In genomic region chr2:88845772-88846661, GRCh38 we compare ENCODE assay signal across 10 cellular contexts.
DNase-seq lines count a peak whose midpoint lies in the region; ATAC-seq, FAIRE-seq and TF ChIP-seq lines count a peak whose summit lies in the region.
"Had no signal": no experiment of that assay in that cellular context is flagged by ENCODE, and none has a peak within 500 bp of the region (broad histone marks: within the 10 kb centered on the region; RNA-seq: fewer than 3 reads in every experiment).

No MANE protein-coding gene starts in this region.

- DNase-seq in activated B cell treated with CpG ODN at 0.5 μM for 24 hours = peak; percentile 50
- DNase-seq in CD1c-positive myeloid dendritic cell (ENCODE audit: extremely low spot score) = no peak
- DNase-seq in substantia nigra (lab: John Stamatoyannopoulos, UW) = no peak
- no peak for DNase-seq in posterior cingulate gyrus
- DNase-seq in RCC 7860 (ENCODE audit: low spot score) = no peak
- DNase-seq: Calu3 had no signal

- FAIRE-seq in RCC 7860 (lab: Jason Lieb, UNC) = no peak

- H3K9me3 Mint-ChIP-seq in activated B cell treated with CpG ODN at 0.5 μM for 24 hours = peaks cover 4% of the 10 kb centered on the region

- H3K4me3 Mint-ChIP-seq in activated B cell treated with CpG ODN at 0.5 μM for 24 hours = peak overlapping the region; percentile 55

- ATAC-seq in GM18861 (IDR thresholded peaks at IDR 0.05; ENCODE audit: unreplicated experiment) (peak; percentile 83), GM21515 (IDR thresholded peaks at IDR 0.05; ENCODE audit: unreplicated experiment) (peak; percentile 86), HG03159 (IDR thresholded peaks at IDR 0.05; ENCODE audit: unreplicated experiment) (peak; percentile 85), activated B cell treated with CpG ODN at 0.5 μM for 24 hours (ENCODE audit: low read depth) (peak; percentile 88)

- CTCF ChIA-PET in activated B cell treated with CpG ODN at 0.5 μM for 24 hours (lab: Charles Lee) = interaction anchor here (1.0 to 2.1 kb wide), 5 partner anchors 8 to 14 kb away, joined by 3 to 16 read pairs (median 5); no protein-coding TSS in a partner anchor

- peaks cover 98% of the 10 kb centered on the region for H3K4me1 Mint-ChIP-seq in activated B cell treated with CpG ODN at 0.5 μM for 24 hours

- no peak for TF ChIP-seq CTCF in activated B cell treated with CpG ODN at 0.5 μM for 24 hours (IDR thresholded peaks at IDR 0.05)

- intact Hi-C loops in activated B cell treated with CpG ODN at 0.5 μM for 24 hours (cut with micrococcal nuclease) (loop anchor here (1.0 to 5.0 kb wide), 4 partner anchors 8 to 239 kb away; no protein-coding TSS in a partner anchor), posterior cingulate gyrus (cut with DNase I) (no loop called here)

- POLR2A ChIA-PET in activated B cell treated with CpG ODN at 0.5 μM for 24 hours (lab: Charles Lee) = interaction anchor here (0.6 to 24.5 kb wide), 8 partner anchors 8 to 456 kb away, joined by 3 to 1820 read pairs (median 4); no protein-coding TSS in a partner anchor

- no peaks in the 10 kb centered on the region for H3K27me3 Mint-ChIP-seq in activated B cell treated with CpG ODN at 0.5 μM for 24 hours

- no peak overlapping the region for H3K27ac ChIP-seq in substantia nigra (ENCODE audit: low read depth, low read length, poor library complexity, severe bottlenecking)
- H3K27ac ChIP-seq: neutrophil had no signal

- peaks cover 9% of the 10 kb centered on the region for H3K36me3 Mint-ChIP-seq in activated B cell treated with CpG ODN at 0.5 μM for 24 hours (ENCODE audit: low read depth)

- H3K27ac Mint-ChIP-seq in activated B cell treated with CpG ODN at 0.5 μM for 24 hours = peak overlapping the region; percentile 97
